1 cellular context compared by ENCODE assay signal in genomic region chr13:22134261-22134660, GRCh38.
TF ChIP-seq lines count a peak whose summit lies in the region.

No MANE protein-coding gene starts in this region.

TF ChIP-seq in IMR-90, 13 proteins besides CTCF, POLR2A, EP300 and RAD21:
- TF ChIP-seq ELK1 (IDR thresholded peaks at IDR 0.05; ENCODE audit: borderline replicate concordance, low read depth, low read length) (no peak), CEBPB (IDR thresholded peaks at IDR 0.05; ENCODE audit: low read depth, low read length) (no peak), SMC3 (IDR thresholded peaks at IDR 0.05; ENCODE audit: low read depth, low read length) (no peak), RFX5 (IDR thresholded peaks at IDR 0.05; ENCODE audit: low read depth, low read length) (no peak), RCOR1 (IDR thresholded peaks at IDR 0.05; ENCODE audit: insufficient replicate concordance, low read length) (no peak), FOS (IDR thresholded peaks at IDR 0.05; ENCODE audit: low read depth, low read length) (no peak)
